Comparison of ENCODE assay signal across 8 cellular contexts in the genomic region with DNA sequence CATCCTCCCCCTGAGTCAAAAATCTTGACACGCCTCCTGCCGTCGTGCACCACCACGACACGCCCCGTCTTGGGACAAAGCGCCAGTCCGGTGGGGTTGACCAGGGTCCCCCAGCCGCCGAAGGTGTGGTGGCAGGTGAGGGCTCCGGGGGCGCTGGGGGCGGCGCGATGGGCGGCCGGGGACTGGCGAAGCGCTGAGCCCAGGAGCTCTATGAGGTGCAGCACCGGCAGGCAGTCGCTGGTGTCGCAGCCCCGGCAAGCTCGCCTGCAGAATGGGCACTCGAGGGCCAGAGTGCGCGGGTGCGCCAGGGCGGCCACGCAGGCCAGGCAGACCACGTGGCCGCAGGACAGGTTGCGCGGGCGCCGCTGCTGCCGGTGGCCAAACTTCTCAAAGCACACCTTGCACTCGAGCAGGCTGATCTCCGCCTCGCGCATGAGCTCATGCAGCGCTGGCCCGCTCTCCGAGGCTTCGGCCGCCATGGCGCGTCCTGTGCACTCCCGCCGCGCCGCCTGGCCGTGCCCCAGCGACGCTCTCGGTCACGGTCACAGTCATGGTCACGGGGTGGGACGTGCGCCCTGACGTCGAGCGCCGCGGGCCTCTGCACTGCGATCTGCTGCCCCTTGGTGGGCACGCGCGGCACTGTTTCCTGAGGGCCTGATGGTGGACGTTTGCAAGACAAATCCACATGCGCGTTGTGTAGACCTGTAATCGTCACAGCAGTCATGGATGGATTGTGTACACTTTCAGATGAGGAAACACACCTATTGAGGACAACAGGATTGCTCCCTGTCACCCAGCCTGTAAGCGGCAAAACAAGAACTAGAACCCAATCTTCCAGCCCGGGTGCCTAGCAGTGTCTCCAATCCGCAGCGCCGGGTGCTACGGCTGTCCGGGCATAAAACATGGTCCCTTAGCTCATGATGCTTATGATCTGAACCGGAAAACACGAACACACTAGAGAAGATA. TPM values are rescaled to one million over a fixed set of nuclear protein-coding genes. Genes with fewer than 3 reads are reported as not detected.
DNase-seq lines count a peak whose midpoint lies in the region; ATAC-seq and TF ChIP-seq lines count a peak whose summit lies in the region.

A gene (minus strand): TSS at position 550 of the 966 bp plus-strand sequence. CDS start 71 bp downstream, at position 479.

- POLR2A ChIA-PET in activated CD4-positive, alpha-beta memory T cell treated with anti-CD3 and anti-CD28 coated beads for 36 hours (lab: Charles Lee): no interaction called here

- H3K4me1 ChIP-seq in right lobe of liver: peaks cover 0 to 11% (median under 1%) of the 10 kb centered on the region in 4 donors

- H3K27ac ChIP-seq in dorsolateral prefrontal cortex (peak within 1 kb of the TSS in 56 of 59 donors; percentile 16 to 93 (median 76)), right lobe of liver (peak within 1 kb of the TSS; percentile 59 to 76 (median 69))

- peak; percentile 83 to 99 (median 97) for TF ChIP-seq CTCF in dorsolateral prefrontal cortex (IDR thresholded peaks at IDR 0.05 in 54 of 56, conservative IDR thresholded peaks at IDR 0.05 in 2 of 56; ENCODE audit: low read depth in 1 of 56, partially characterized antibody in 56 of 56)
- TF ChIP-seq CTCF in right lobe of liver (IDR thresholded peaks at IDR 0.05): peak; percentile 90 to 98 (median 96)

- ATAC-seq in GM18502 (IDR thresholded peaks at IDR 0.05; ENCODE audit: poor library complexity, unreplicated experiment): peak; percentile 100
- peak; percentile 100 for ATAC-seq in HG02885 (IDR thresholded peaks at IDR 0.05; ENCODE audit: poor library complexity, unreplicated experiment)
- ATAC-seq in right lobe of liver: peak; percentile 98 to 100 (median 98)

- peaks cover 13% of the 10 kb centered on the region for H3K4me1 Mint-ChIP-seq in activated CD4-positive, alpha-beta memory T cell treated with anti-CD3 and anti-CD28 coated beads for 36 hours (ENCODE audit: low read depth)

- peak; percentile 90 for DNase-seq in NCI-H2171 (lab: John Stamatoyannopoulos, UW)
- peak; percentile 87 for DNase-seq in activated CD4-positive, alpha-beta memory T cell treated with anti-CD3 and anti-CD28 coated beads for 36 hours
- peak; percentile 86 to 93 (median 89) for DNase-seq in dorsolateral prefrontal cortex
- DNase-seq in right lobe of liver: peak; percentile 92 to 93 (median 92)
- DNase-seq in stimulated activated CD4-positive, alpha-beta T cell treated with anti-CD3 and anti-CD28 coated beads, Interleukin-2, amount 100 ng/mL, for 48 hours: peak; percentile 69 to 75
- no peak for DNase-seq in NCI-H1694 (lab: John Stamatoyannopoulos, UW)

- peaks cover 24% of the 10 kb centered on the region for H3K27me3 Mint-ChIP-seq in activated CD4-positive, alpha-beta memory T cell treated with anti-CD3 and anti-CD28 coated beads for 36 hours

- no peak within 1 kb of the TSS for H3K27ac Mint-ChIP-seq in activated CD4-positive, alpha-beta memory T cell treated with anti-CD3 and anti-CD28 coated beads for 36 hours

- H3K27me3 ChIP-seq in dorsolateral prefrontal cortex (no peaks in the 10 kb centered on the region), right lobe of liver (no peaks in the 10 kb centered on the region)

- peaks cover 4% of the 10 kb centered on the region for H3K36me3 Mint-ChIP-seq in activated CD4-positive, alpha-beta memory T cell treated with anti-CD3 and anti-CD28 coated beads for 36 hours

- H3K4me3 ChIP-seq in dorsolateral prefrontal cortex (peak within 1 kb of the TSS; percentile 38 to 90 (median 70)), right lobe of liver (peak within 1 kb of the TSS; percentile 53 to 63 (median 55))

- H3K9me3 Mint-ChIP-seq in activated CD4-positive, alpha-beta memory T cell treated with anti-CD3 and anti-CD28 coated beads for 36 hours: peaks cover 8% of the 10 kb centered on the region

- H3K9me3 ChIP-seq in right lobe of liver: no peaks in the 10 kb centered on the region

- no peaks in the 10 kb centered on the region for H3K36me3 ChIP-seq in right lobe of liver

- intact Hi-C loops in activated CD4-positive, alpha-beta memory T cell treated with anti-CD3 and anti-CD28 coated beads for 36 hours (cut with micrococcal nuclease): loop anchor here (1.0 to 10.0 kb wide), 4 partner anchors 31 to 966 kb away; no protein-coding TSS in a partner anchor
- intact Hi-C loops in dorsolateral prefrontal cortex (cut with DNase I) (loop anchor here (1.0 to 10.0 kb wide), 5 partner anchors 134 to 306 kb away; no protein-coding TSS in a partner anchor), right lobe of liver (cut with DNase I) (no loop called here)

- H3K4me3 Mint-ChIP-seq in activated CD4-positive, alpha-beta memory T cell treated with anti-CD3 and anti-CD28 coated beads for 36 hours: peak within 1 kb of the TSS; percentile 57

- WGBS in right lobe of liver (ENCODE audit: insufficient coverage, low coverage, low lambda C conversion rate, missing lambda C conversion rate): 63% methylated on average over 9 of the region's 82 CpGs

- CTCF ChIA-PET in activated CD4-positive, alpha-beta memory T cell treated with anti-CD3 and anti-CD28 coated beads for 36 hours (lab: Charles Lee): interaction anchor here (0.6 to 1.2 kb wide), 3 partner anchors 135 to 296 kb away, joined by 3 to 4 read pairs (median 3); a partner anchor contains a TSS

- TF ChIP-seq POLR2A in right lobe of liver (IDR thresholded peaks at IDR 0.05): peak; percentile 60

RNA-seq across cellular contexts. Expression of the gene that starts here (rescaled TPM):
- total RNA-seq in activated CD4-positive, alpha-beta memory T cell treated with anti-CD3 and anti-CD28 coated beads for 36 hours: under 1 TPM; 0.10 to 0.19 TPM
- total RNA-seq in dorsolateral prefrontal cortex (1 to 10 TPM; 2.5 to 7.7 (median 4.4) TPM), right lobe of liver (1 to 10 TPM; 2.2 to 3.0 (median 2.7) TPM)

Comparison
In these comparisons a context has a peak if more than half of its experiments do, and no peak if none do; other contexts are left out.
1. Peak in DNase-seq in activated CD4-positive, alpha-beta memory T cell treated with anti-CD3 and anti-CD28 coated beads for 36 hours; RNA of the gene not detected or under 1 TPM.
2. intact Hi-C loops: an anchor here in activated CD4-positive, alpha-beta memory T cell treated with anti-CD3 and anti-CD28 coated beads for 36 hours (1.0 to 10.0 kb wide) and dorsolateral prefrontal cortex (1.0 to 10.0 kb wide); none called in right lobe of liver.